In the genomic region with DNA sequence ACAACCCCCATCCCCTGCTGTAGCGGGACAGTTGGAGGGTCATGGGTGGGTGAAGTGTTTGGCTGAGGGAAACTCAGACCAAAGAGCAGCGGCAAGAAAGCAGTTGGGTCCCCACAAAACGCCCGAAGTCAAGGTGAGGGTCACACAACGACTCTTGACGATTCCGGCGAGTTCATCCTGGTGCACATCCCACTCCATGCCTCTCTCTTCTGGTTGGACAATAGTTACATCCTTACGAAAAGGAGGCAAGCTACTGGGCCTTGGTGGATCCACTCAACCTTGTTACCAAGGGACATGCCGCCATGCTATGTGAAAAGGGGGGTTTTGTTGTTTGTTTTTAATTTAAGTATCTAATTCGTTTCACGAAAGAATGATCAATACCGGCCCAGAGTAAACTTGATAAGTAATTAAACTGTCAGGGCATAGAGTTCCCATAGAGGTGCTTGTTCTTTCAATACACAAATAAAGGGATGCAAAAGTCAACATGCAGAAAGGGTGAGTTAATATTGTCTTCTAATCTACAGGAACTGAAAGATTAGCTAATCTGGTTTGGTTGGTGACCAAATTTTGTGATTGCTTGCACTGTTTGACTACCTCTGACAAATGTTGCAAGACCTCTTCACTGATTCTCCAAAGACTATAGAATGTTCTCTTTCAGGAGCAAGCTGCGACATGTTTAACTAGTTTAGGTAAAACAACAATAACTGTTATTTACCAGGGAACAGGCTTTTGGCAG, we compare ENCODE assay signal across 8 cellular contexts. TPM values are rescaled to one million over a fixed set of nuclear protein-coding genes. Genes with fewer than 3 reads are reported as not detected.
DNase-seq lines count a peak whose midpoint lies in the region; ATAC-seq and TF ChIP-seq lines count a peak whose summit lies in the region.

No MANE protein-coding gene starts in this region.

- peak; percentile 22 for ATAC-seq in left lung
- ATAC-seq in GM21381 (IDR thresholded peaks at IDR 0.05; ENCODE audit: unreplicated experiment) = no peak

- no peaks in the 10 kb centered on the region for H4K20me1 ChIP-seq in OCI-LY7 (ENCODE audit: insufficient read depth, low read length)

- no peaks in the 10 kb centered on the region for H3K9me3 ChIP-seq in A673 (ENCODE audit: low read depth, low read length, poor library complexity, severe bottlenecking)
- H3K9me3 ChIP-seq in OCI-LY7 (ENCODE audit: low read length) = no peaks in the 10 kb centered on the region
- no peaks in the 10 kb centered on the region for H3K9me3 ChIP-seq in left lung

- H3K36me3 ChIP-seq in A673 (ENCODE audit: insufficient read depth, low read length, poor library complexity, severe bottlenecking) = peaks cover 27% of the 10 kb centered on the region
- H3K36me3 ChIP-seq in OCI-LY7 (ENCODE audit: insufficient read depth, low read length) = peaks cover 31% of the 10 kb centered on the region
- peaks cover 0 to 8% of the 10 kb centered on the region in 2 donors for H3K36me3 ChIP-seq in left lung

- H2AFZ ChIP-seq in OCI-LY7 (ENCODE audit: low read length) = peak overlapping the region; percentile 87; the same call in 1 of the 2 replicates

- in situ Hi-C loops in GM13977 (cut with MboI; ENCODE audit: low pct_unique_long_range_greater_than_20kb, low sequenced_read_pairs, unreplicated experiment) = no loop called here

- TF ChIP-seq CTCF in A673 (conservative IDR thresholded peaks at IDR 0.05; ENCODE audit: low read depth, low read length) (no peak), GM13977 (IDR thresholded peaks at IDR 0.05; ENCODE audit: extremely low read depth, insufficient read depth, missing control alignments) (no peak), OCI-LY7 (conservative IDR thresholded peaks at IDR 0.05; ENCODE audit: low read length) (no peak), left lung (IDR thresholded peaks at IDR 0.05) (no peak)

- peaks cover 40% of the 10 kb centered on the region for H3K79me2 ChIP-seq in OCI-LY7 (ENCODE audit: insufficient read depth, low read depth, low read length)

- H3K27ac ChIP-seq in A673 (ENCODE audit: low read depth, low read length, poor library complexity, severe bottlenecking) (peak overlapping the region; percentile 95), OCI-LY7 (ENCODE audit: low read depth, low read length, poor library complexity, severe bottlenecking) (no peak overlapping the region), left lung (peak overlapping the region; percentile 95 to 98)

- POLR2A ChIA-PET in A673 (lab: Charles Lee; ENCODE audit: low non-redundant PET) (no interaction called here), OCI-LY7 (lab: Charles Lee) (interaction anchor here (1.2 to 1.4 kb wide), 2 partner anchors 12 kb away, joined by 4 read pairs; no protein-coding TSS in a partner anchor)

- peak overlapping the region; percentile 98 for H3K4me3 ChIP-seq in A673 (ENCODE audit: low read depth, low read length, poor library complexity, severe bottlenecking)
- peak overlapping the region; percentile 91 for H3K4me3 ChIP-seq in OCI-LY7 (ENCODE audit: low read depth, low read length, poor library complexity, severe bottlenecking)
- H3K4me3 ChIP-seq in left lung = peak overlapping the region; percentile 74 to 81

- intact Hi-C loops in A673 (cut with micrococcal nuclease; ENCODE audit: unreplicated experiment) (loop anchor here (5.0 to 10.0 kb wide), 4 partner anchors 106 to 769 kb away; no protein-coding TSS in a partner anchor), OCI-LY7 (cut with micrococcal nuclease; ENCODE audit: unreplicated experiment) (loop anchor here (5.0 kb wide), 1 partner anchor 216 kb away; a partner anchor contains a TSS), left lung (cut with DNase I) (no loop called here)

- no peaks in the 10 kb centered on the region for H3K9me2 ChIP-seq in OCI-LY7 (ENCODE audit: insufficient read depth, low read length)

- DNase-seq in A673 (ENCODE audit: low spot score) (peak; percentile 43), GM13977 (ENCODE audit: low spot score) (peak; percentile 62), OCI-LY7 (ENCODE audit: low spot score) (no peak), cerebellar cortex (ENCODE audit: low spot score) (peak; percentile 42), left lung (no peak), superior temporal gyrus (ENCODE audit: extremely low spot score) (peak; percentile 45), midbrain (lab: John Stamatoyannopoulos, UW) (no peak)

- H3K27me3 ChIP-seq in A673 (replicated peaks; ENCODE audit: insufficient read depth, low read depth, low read length, poor library complexity) (no peaks in the 10 kb centered on the region), left lung (no peaks in the 10 kb centered on the region)

- peaks cover 31% of the 10 kb centered on the region for H3K4me1 ChIP-seq in A673 (ENCODE audit: insufficient read depth, low read length, poor library complexity, severe bottlenecking)
- H3K4me1 ChIP-seq in OCI-LY7 (ENCODE audit: insufficient read depth, low read length, poor library complexity, severe bottlenecking) = peaks cover 21% of the 10 kb centered on the region
- peaks cover 0 to 29% of the 10 kb centered on the region in 2 donors for H3K4me1 ChIP-seq in left lung

- BruUV-seq in A673 (replicated peaks; lab: Mats Ljungman, UMichigan) (TSS peak; percentile 62), OCI-LY7 (replicated peaks; lab: Mats Ljungman, UMichigan) (no TSS peak)

- CTCF ChIA-PET in A673 (lab: Charles Lee) (no interaction called here), OCI-LY7 (lab: Charles Lee; ENCODE audit: unreplicated experiment) (no interaction called here)

- peak overlapping the region; percentile 85 for H3K4me2 ChIP-seq in OCI-LY7 (ENCODE audit: low read length)

RNA-seq across cellular contexts. Expression of a gene that starts 0.7 kb away (rescaled TPM):
- total RNA-seq in A673 (2021) (78.7 and 93.5 TPM in 2 replicates), OCI-LY7 (2022) (47.9 and 49.7 TPM in 2 replicates), left lung (10 to 100 TPM; 53.3 to 61.6 TPM)
- total RNA-seq in OCI-LY7 (2014; rRNA removed; shearing (Covaris generic)) = 39.4 and 45.7 TPM in 2 replicates

Comparison
In these comparisons a context has a peak if more than half of its experiments do, and no peak if none do; other contexts are left out.
1. DNase-seq: peak in A673 (single experiment), GM13977 (single experiment), cerebellar cortex (single experiment) and superior temporal gyrus (single experiment); none in OCI-LY7 (single experiment), left lung (0 of 2) and midbrain (single experiment).
2. intact Hi-C loops: an anchor here in A673 (5.0 to 10.0 kb wide) and OCI-LY7 (5.0 kb wide); none called in left lung.
3. Peak in every context shown above with its lines, with median percentiles within 50 percentile points of each other: H3K4me3 ChIP-seq.